Comparison of ENCODE assay signal across 8 cellular contexts in genomic region chr7:144027070-144027469, GRCh38. TPM values are rescaled to one million over a fixed set of nuclear protein-coding genes. Genes with fewer than 3 reads are reported as not detected.
DNase-seq lines count a peak whose midpoint lies in the region; ATAC-seq, FAIRE-seq and TF ChIP-seq lines count a peak whose summit lies in the region.

No MANE protein-coding gene starts in this region.

- no peak overlapping the region for H3K4me3 Mint-ChIP-seq in activated CD4-positive, alpha-beta T cell treated with anti-CD3 and anti-CD28 coated beads, Interleukin-2, amount 10 ng/mL, durations not matched to agents 24 days and 14 days

- FAIRE-seq in HTR-8/SVneo (lab: Jason Lieb, UNC) = no peak
- peak; percentile 39 for FAIRE-seq in HepG2 (lab: Jason Lieb, UNC)

- no peak overlapping the region for H3K27ac Mint-ChIP-seq in activated CD4-positive, alpha-beta T cell treated with anti-CD3 and anti-CD28 coated beads, Interleukin-2, amount 10 ng/mL, durations not matched to agents 24 days and 14 days

- 0 out of 2 replicates have a peak, but pooled peaks have one; percentile 45 for TF ChIP-seq RAD21 in HepG2 (CRISPR knock-in tag; IDR thresholded peaks at IDR 0.05)

- no peak overlapping the region for H3K27ac ChIP-seq in AG04450 (ENCODE audit: low read depth, low read length)
- no peak overlapping the region for H3K27ac ChIP-seq in body of pancreas
- H3K27ac ChIP-seq in HepG2 (ENCODE audit: extremely low read length, insufficient read depth, low read length) = no peak overlapping the region

- no peak overlapping the region for H3K4me2 ChIP-seq in HepG2 (ENCODE audit: low read depth, low read length)

- H3K79me2 ChIP-seq in HepG2 (ENCODE audit: insufficient read depth, low read length) = no peaks in the 10 kb centered on the region

- peaks cover 6% of the 10 kb centered on the region for H3K27me3 Mint-ChIP-seq in activated CD4-positive, alpha-beta T cell treated with anti-CD3 and anti-CD28 coated beads, Interleukin-2, amount 10 ng/mL, durations not matched to agents 24 days and 14 days

- H3K4me1 Mint-ChIP-seq in activated CD4-positive, alpha-beta T cell treated with anti-CD3 and anti-CD28 coated beads, Interleukin-2, amount 10 ng/mL, durations not matched to agents 24 days and 14 days = peaks cover 2% of the 10 kb centered on the region

- H3K4me1 ChIP-seq in body of pancreas (no peaks in the 10 kb centered on the region), HepG2 (ENCODE audit: insufficient read depth, low read length) (no peaks in the 10 kb centered on the region)

- H3K27me3 ChIP-seq in AG04450 (ENCODE audit: control insufficient read depth, insufficient read depth, low read length) = no peaks in the 10 kb centered on the region
- H3K27me3 ChIP-seq in body of pancreas = no peaks in the 10 kb centered on the region
- H3K27me3 ChIP-seq in HepG2 (ENCODE audit: control insufficient read depth in 1 of 2, insufficient read depth in 2 of 2, low read length in 2 of 2) = no peaks in the 10 kb centered on the region

- CTCF ChIA-PET in AG04450 (lab: Charles Lee) = interaction anchor here (1.0 to 2.6 kb wide), 5 partner anchors 11 to 294 kb away, joined by 4 to 20 read pairs (median 8); partner anchors contain the start of gene TCAF1
- CTCF ChIA-PET in HepG2 (lab: Yijun Ruan, JAX; ENCODE audit: low intra/inter-chr PET ratio, low total read pairs) = interaction anchor here (1.1 kb wide), 1 partner anchor 125 kb away, joined by 4 read pairs; the partner anchor contains the start of gene TCAF1
- CTCF ChIA-PET in HEK293T (lab: Yijun Ruan, JAX) = interaction anchor here (1.1 kb wide), 1 partner anchor 287 kb away, joined by 4 read pairs; no protein-coding TSS in a partner anchor

- TF ChIP-seq CTCF in AG04450 (IDR thresholded peaks at IDR 0.05; ENCODE audit: low read depth, low read length) = peak; percentile 57
- peak in 6 of 7 experiments; percentile 25 to 65 (median 54) for TF ChIP-seq CTCF in body of pancreas (IDR thresholded peaks at IDR 0.05)
- TF ChIP-seq CTCF in HepG2 (CRISPR knock-in tag; IDR thresholded peaks at IDR 0.05) = peak; percentile 54

- in situ Hi-C loops in HepG2 (cut with HindIII; ENCODE audit: extremely low pct_ligation_motif_present, low pct_unique_long_range_greater_than_20kb) = no loop called here

- H3K36me3 ChIP-seq in body of pancreas (replicated peaks in 1 of 2; ENCODE audit: insufficient read depth in 1 of 2, low read depth in 2 of 2) = no peaks in the 10 kb centered on the region
- H3K36me3 ChIP-seq in HepG2 (replicated peaks in 1 of 2; ENCODE audit: control insufficient read depth in 1 of 2, insufficient read depth in 2 of 2, low read length in 2 of 2) = no peaks in the 10 kb centered on the region

- H3K4me3 ChIP-seq in AG04450 (ENCODE audit: low read depth, low read length) (no peak overlapping the region), body of pancreas (no peak overlapping the region), HepG2 (replicated peaks in 1 of 3; ENCODE audit: insufficient read depth in 1 of 3, low read depth in 2 of 3, low read length in 3 of 3) (no peak overlapping the region)

- H3K9me3 Mint-ChIP-seq in activated CD4-positive, alpha-beta T cell treated with anti-CD3 and anti-CD28 coated beads, Interleukin-2, amount 10 ng/mL, durations not matched to agents 24 days and 14 days = no peaks in the 10 kb centered on the region

- DNase-seq in AG04450 (ENCODE audit: low read depth, low spot score) (no peak), HTR-8/SVneo (ENCODE audit: insufficient read length, low spot score) (peak; percentile 5), body of pancreas (no peak), HepG2 (ENCODE audit: low spot score) (peak; percentile 9), RPMI8226 (no peak), HEK293T (ENCODE audit: extremely low spot score) (no peak)
- DNase-seq in stimulated activated CD4-positive, alpha-beta T cell treated with anti-CD3 and anti-CD28 coated beads, Interleukin-4, amount 100 ng/mL, for 24 hours = no peak
- no peak for DNase-seq in activated CD4-positive, alpha-beta T cell treated with anti-CD3 and anti-CD28 coated beads, Interleukin-2, amount 10 ng/mL, durations not matched to agents 24 days and 14 days

- no TSS peak for BruUV-seq in HepG2 (replicated peaks; lab: Mats Ljungman, UMichigan)

- no peaks in the 10 kb centered on the region for H4K20me1 ChIP-seq in HepG2 (ENCODE audit: insufficient read depth, low read length)

- intact Hi-C loops in body of pancreas (cut with DNase I) = no loop called here
- intact Hi-C loops in HepG2 (cut with micrococcal nuclease; ENCODE audit: unreplicated experiment) = no loop called here
- intact Hi-C loops in activated CD4-positive, alpha-beta T cell treated with anti-CD3 and anti-CD28 coated beads, Interleukin-2, amount 10 ng/mL, durations not matched to agents 24 days and 14 days (cut with micrococcal nuclease) = loop anchor here (10.0 kb wide), 1 partner anchor 122 kb away; the partner anchor contains the start of gene TCAF1

- WGBS in body of pancreas, 2 donors = 2 to 4% methylated on average over 3 of the region's 3 CpGs
- 0% methylated on average over 3 of the region's 3 CpGs for WGBS in HepG2 (ENCODE audit: low lambda C conversion rate)

- TF ChIP-seq EP300 in HepG2 (IDR thresholded peaks at IDR 0.05; ENCODE audit: low read depth in 2 of 2, low read length in 2 of 2) = no peak
- TF ChIP-seq EP300 in HepG2 (CRISPR knock-in tag; IDR thresholded peaks at IDR 0.05; ENCODE audit: borderline replicate concordance) = no peak

- POLR2A ChIA-PET in AG04450 (lab: Yijun Ruan, JAX) = no interaction called here
- POLR2A ChIA-PET in HepG2 (lab: Yijun Ruan, JAX) = no interaction called here
- POLR2A ChIA-PET in HEK293T (lab: Yijun Ruan, JAX) = no interaction called here

- H3K36me3 Mint-ChIP-seq in activated CD4-positive, alpha-beta T cell treated with anti-CD3 and anti-CD28 coated beads, Interleukin-2, amount 10 ng/mL, durations not matched to agents 24 days and 14 days (ENCODE audit: low read depth) = no peaks in the 10 kb centered on the region

- no peak overlapping the region for H2AFZ ChIP-seq in HepG2 (ENCODE audit: low read length)

- H3K9me3 ChIP-seq in AG04450 (ENCODE audit: control insufficient read depth, insufficient read depth, low read length) (no peaks in the 10 kb centered on the region), body of pancreas (no peaks in the 10 kb centered on the region), HepG2 (ENCODE audit: low read length) (no peaks in the 10 kb centered on the region)

- H3K9ac ChIP-seq in HepG2 (ENCODE audit: insufficient read depth, low read depth, low read length) = no peak overlapping the region

- no peak for TF ChIP-seq POLR2A in body of pancreas (IDR thresholded peaks at IDR 0.05)
- no peak for TF ChIP-seq POLR2A in HepG2 (IDR thresholded peaks at IDR 0.05; ENCODE audit: insufficient read depth in 1 of 2, low read depth in 2 of 2, low read length in 2 of 2)

- no peak for ATAC-seq in body of pancreas
- peak; percentile 37; the same call in 1 of the 3 replicates for ATAC-seq in HepG2

RNA-seq across cellular contexts. Expression of gene OR2A5, which starts 21.7 kb away (rescaled TPM):
- polyA plus RNA-seq in AG04450 (2011; rRNA removed) = not detected in 2 replicates
- not detected in 2 replicates for polyA minus RNA-seq in AG04450 (2011; rRNA and poly(A)+ RNA removed)
- not detected for total RNA-seq in body of pancreas
- not detected in 2 replicates for total RNA-seq in HepG2 (2016; rRNA removed; fragmentation: Illumina TruSeq; extraction: Trizol)
- total RNA-seq in HepG2 (2016; cell fraction: cytosol; rRNA removed; fragmentation: Illumina TruSeq; extraction: Trizol; ENCODE audit: low read depth) = not detected in 2 replicates
- not detected in 2 replicates for total RNA-seq in HepG2 (2016; cell fraction: insoluble cytoplasmic fraction; rRNA removed; fragmentation: Illumina TruSeq; extraction: Trizol)
- not detected in 2 replicates for total RNA-seq in HepG2 (2016; cell fraction: membrane; rRNA removed; fragmentation: Illumina TruSeq; extraction: Trizol)
- total RNA-seq in HepG2 (2016; cell fraction: nucleus; rRNA removed; fragmentation: Illumina TruSeq; extraction: Trizol) = 0.06 TPM in 1 of 2 replicates, not detected in the other
- not detected in 2 replicates for polyA plus RNA-seq in HepG2 (2011; rRNA removed)
- polyA plus RNA-seq in HepG2 (2011; cell fraction: cytosol; rRNA removed) = not detected in 2 replicates
- 0.05 TPM in 1 of 2 replicates, not detected in the other for polyA plus RNA-seq in HepG2 (2011; cell fraction: nucleus; rRNA removed)
- polyA plus RNA-seq in HepG2 (2012) = 0.05 TPM in 1 of 2 replicates, not detected in the other
- polyA plus RNA-seq in HepG2 (2016; cell fraction: cytosol; fragmentation: Illumina TruSeq; extraction: Trizol; ENCODE audit: low read depth) = not detected in 2 replicates
- not detected in 2 replicates for polyA plus RNA-seq in HepG2 (2016; cell fraction: insoluble cytoplasmic fraction; fragmentation: Illumina TruSeq; extraction: Trizol; ENCODE audit: low read depth)
- not detected in 2 replicates for polyA plus RNA-seq in HepG2 (2016; cell fraction: membrane; fragmentation: Illumina TruSeq; extraction: Trizol; ENCODE audit: low read depth)
- not detected in 2 replicates for polyA plus RNA-seq in HepG2 (2016; cell fraction: nucleus; fragmentation: Illumina TruSeq; extraction: Trizol; ENCODE audit: insufficient read depth, low read depth)
- not detected in 2 replicates for polyA minus RNA-seq in HepG2 (2011; rRNA and poly(A)+ RNA removed; ENCODE audit: low replicate concordance)
- polyA minus RNA-seq in HepG2 (2011; cell fraction: cytosol; rRNA and poly(A)+ RNA removed) = not detected in 2 replicates
- 0.12 and 0.13 TPM in 2 replicates for polyA minus RNA-seq in HepG2 (2011; cell fraction: nucleus; rRNA and poly(A)+ RNA removed)
- not detected in 2 replicates for total RNA-seq in activated CD4-positive, alpha-beta T cell treated with anti-CD3 and anti-CD28 coated beads, Interleukin-2, amount 10 ng/mL, durations not matched to agents 24 days and 14 days

RNA-seq across cellular contexts. Expression of gene OR6B1, which starts 26.9 kb away (rescaled TPM):
- polyA plus RNA-seq in AG04450 (2011; rRNA removed) (not detected in 2 replicates), HepG2 (2011; rRNA removed) (0.18 TPM in 2 replicates)
- not detected in 2 replicates for polyA minus RNA-seq in AG04450 (2011; rRNA and poly(A)+ RNA removed)
- total RNA-seq in body of pancreas (not detected), HepG2 (2016; rRNA removed; fragmentation: Illumina TruSeq; extraction: Trizol) (not detected in 2 replicates)
- total RNA-seq in HepG2 (2016; cell fraction: cytosol; rRNA removed; fragmentation: Illumina TruSeq; extraction: Trizol; ENCODE audit: low read depth) = not detected in 2 replicates
- 0.03 and 0.06 TPM in 2 replicates for total RNA-seq in HepG2 (2016; cell fraction: insoluble cytoplasmic fraction; rRNA removed; fragmentation: Illumina TruSeq; extraction: Trizol)
- not detected in 2 replicates for total RNA-seq in HepG2 (2016; cell fraction: membrane; rRNA removed; fragmentation: Illumina TruSeq; extraction: Trizol)
- 0.16 and 0.22 TPM in 2 replicates for total RNA-seq in HepG2 (2016; cell fraction: nucleus; rRNA removed; fragmentation: Illumina TruSeq; extraction: Trizol)
- 0.11 and 0.12 TPM in 2 replicates for polyA plus RNA-seq in HepG2 (2011; cell fraction: cytosol; rRNA removed)
- 0.71 and 0.73 TPM in 2 replicates for polyA plus RNA-seq in HepG2 (2011; cell fraction: nucleus; rRNA removed)
- 0.08 TPM in 1 of 2 replicates, not detected in the other for polyA plus RNA-seq in HepG2 (2012)
- not detected in 2 replicates for polyA plus RNA-seq in HepG2 (2016; cell fraction: cytosol; fragmentation: Illumina TruSeq; extraction: Trizol; ENCODE audit: low read depth)
- polyA plus RNA-seq in HepG2 (2016; cell fraction: insoluble cytoplasmic fraction; fragmentation: Illumina TruSeq; extraction: Trizol; ENCODE audit: low read depth) = 0.04 TPM in 1 of 2 replicates, not detected in the other
- polyA plus RNA-seq in HepG2 (2016; cell fraction: membrane; fragmentation: Illumina TruSeq; extraction: Trizol; ENCODE audit: low read depth) = not detected in 2 replicates
- polyA plus RNA-seq in HepG2 (2016; cell fraction: nucleus; fragmentation: Illumina TruSeq; extraction: Trizol; ENCODE audit: insufficient read depth, low read depth) = 0.33 TPM in 2 replicates
- polyA minus RNA-seq in HepG2 (2011; rRNA and poly(A)+ RNA removed; ENCODE audit: low replicate concordance) = 2.2 TPM in 1 of 2 replicates, not detected in the other
- not detected in 2 replicates for polyA minus RNA-seq in HepG2 (2011; cell fraction: cytosol; rRNA and poly(A)+ RNA removed)
- 1.0 and 1.2 TPM in 2 replicates for polyA minus RNA-seq in HepG2 (2011; cell fraction: nucleus; rRNA and poly(A)+ RNA removed)
- not detected in 2 replicates for total RNA-seq in activated CD4-positive, alpha-beta T cell treated with anti-CD3 and anti-CD28 coated beads, Interleukin-2, amount 10 ng/mL, durations not matched to agents 24 days and 14 days

RNA-seq across cellular contexts. Expression of gene OR2A25, which starts 42.5 kb away (rescaled TPM):
- not detected in 2 replicates for polyA plus RNA-seq in AG04450 (2011; rRNA removed)
- not detected in 2 replicates for polyA minus RNA-seq in AG04450 (2011; rRNA and poly(A)+ RNA removed)
- total RNA-seq in body of pancreas = not detected
- not detected in 2 replicates for total RNA-seq in HepG2 (2016; rRNA removed; fragmentation: Illumina TruSeq; extraction: Trizol)
- not detected in 2 replicates for total RNA-seq in HepG2 (2016; cell fraction: cytosol; rRNA removed; fragmentation: Illumina TruSeq; extraction: Trizol; ENCODE audit: low read depth)
- total RNA-seq in HepG2 (2016; cell fraction: insoluble cytoplasmic fraction; rRNA removed; fragmentation: Illumina TruSeq; extraction: Trizol) = not detected in 2 replicates
- not detected in 2 replicates for total RNA-seq in HepG2 (2016; cell fraction: membrane; rRNA removed; fragmentation: Illumina TruSeq; extraction: Trizol)
- total RNA-seq in HepG2 (2016; cell fraction: nucleus; rRNA removed; fragmentation: Illumina TruSeq; extraction: Trizol) = not detected in 2 replicates
- polyA plus RNA-seq in HepG2 (2011; rRNA removed) = 0.07 TPM in 1 of 2 replicates, not detected in the other
- not detected in 2 replicates for polyA plus RNA-seq in HepG2 (2011; cell fraction: cytosol; rRNA removed)
- not detected in 2 replicates for polyA plus RNA-seq in HepG2 (2011; cell fraction: nucleus; rRNA removed)
- not detected in 2 replicates for polyA plus RNA-seq in HepG2 (2012)
- polyA plus RNA-seq in HepG2 (2016; cell fraction: cytosol; fragmentation: Illumina TruSeq; extraction: Trizol; ENCODE audit: low read depth) = not detected in 2 replicates
- not detected in 2 replicates for polyA plus RNA-seq in HepG2 (2016; cell fraction: insoluble cytoplasmic fraction; fragmentation: Illumina TruSeq; extraction: Trizol; ENCODE audit: low read depth)
- polyA plus RNA-seq in HepG2 (2016; cell fraction: membrane; fragmentation: Illumina TruSeq; extraction: Trizol; ENCODE audit: low read depth) = not detected in 2 replicates
- not detected in 2 replicates for polyA plus RNA-seq in HepG2 (2016; cell fraction: nucleus; fragmentation: Illumina TruSeq; extraction: Trizol; ENCODE audit: insufficient read depth, low read depth)
- 0.40 TPM in 1 of 2 replicates, not detected in the other for polyA minus RNA-seq in HepG2 (2011; rRNA and poly(A)+ RNA removed; ENCODE audit: low replicate concordance)
- polyA minus RNA-seq in HepG2 (2011; cell fraction: cytosol; rRNA and poly(A)+ RNA removed) = not detected in 2 replicates
- polyA minus RNA-seq in HepG2 (2011; cell fraction: nucleus; rRNA and poly(A)+ RNA removed) = not detected in 2 replicates
- total RNA-seq in activated CD4-positive, alpha-beta T cell treated with anti-CD3 and anti-CD28 coated beads, Interleukin-2, amount 10 ng/mL, durations not matched to agents 24 days and 14 days = not detected in 2 replicates

RNA-seq across cellular contexts. Expression of gene OR2A12, which starts 59.0 kb away (rescaled TPM):
- polyA plus RNA-seq in AG04450 (2011; rRNA removed) = not detected in 2 replicates
- polyA minus RNA-seq in AG04450 (2011; rRNA and poly(A)+ RNA removed) = not detected in 2 replicates
- not detected for total RNA-seq in body of pancreas
- total RNA-seq in HepG2 (2016; rRNA removed; fragmentation: Illumina TruSeq; extraction: Trizol) = not detected in 2 replicates
- not detected in 2 replicates for total RNA-seq in HepG2 (2016; cell fraction: cytosol; rRNA removed; fragmentation: Illumina TruSeq; extraction: Trizol; ENCODE audit: low read depth)
- not detected in 2 replicates for total RNA-seq in HepG2 (2016; cell fraction: insoluble cytoplasmic fraction; rRNA removed; fragmentation: Illumina TruSeq; extraction: Trizol)
- total RNA-seq in HepG2 (2016; cell fraction: membrane; rRNA removed; fragmentation: Illumina TruSeq; extraction: Trizol) = not detected in 2 replicates
- not detected in 2 replicates for total RNA-seq in HepG2 (2016; cell fraction: nucleus; rRNA removed; fragmentation: Illumina TruSeq; extraction: Trizol)
- 0.18 TPM in 1 of 2 replicates, not detected in the other for polyA plus RNA-seq in HepG2 (2011; rRNA removed)
- 0.04 TPM in 1 of 2 replicates, not detected in the other for polyA plus RNA-seq in HepG2 (2011; cell fraction: cytosol; rRNA removed)
- not detected in 2 replicates for polyA plus RNA-seq in HepG2 (2011; cell fraction: nucleus; rRNA removed)
- polyA plus RNA-seq in HepG2 (2012) = not detected in 2 replicates
- not detected in 2 replicates for polyA plus RNA-seq in HepG2 (2016; cell fraction: cytosol; fragmentation: Illumina TruSeq; extraction: Trizol; ENCODE audit: low read depth)
- not detected in 2 replicates for polyA plus RNA-seq in HepG2 (2016; cell fraction: insoluble cytoplasmic fraction; fragmentation: Illumina TruSeq; extraction: Trizol; ENCODE audit: low read depth)
- not detected in 2 replicates for polyA plus RNA-seq in HepG2 (2016; cell fraction: membrane; fragmentation: Illumina TruSeq; extraction: Trizol; ENCODE audit: low read depth)
- polyA plus RNA-seq in HepG2 (2016; cell fraction: nucleus; fragmentation: Illumina TruSeq; extraction: Trizol; ENCODE audit: insufficient read depth, low read depth) = not detected in 2 replicates
- not detected in 2 replicates for polyA minus RNA-seq in HepG2 (2011; rRNA and poly(A)+ RNA removed; ENCODE audit: low replicate concordance)
- polyA minus RNA-seq in HepG2 (2011; cell fraction: cytosol; rRNA and poly(A)+ RNA removed) = not detected in 2 replicates
- not detected in 2 replicates for polyA minus RNA-seq in HepG2 (2011; cell fraction: nucleus; rRNA and poly(A)+ RNA removed)
- total RNA-seq in activated CD4-positive, alpha-beta T cell treated with anti-CD3 and anti-CD28 coated beads, Interleukin-2, amount 10 ng/mL, durations not matched to agents 24 days and 14 days = not detected in 2 replicates

Comparison
In these comparisons a context has a peak if more than half of its experiments do, and no peak if none do; other contexts are left out.
1. DNase-seq: peak in HTR-8/SVneo (single experiment) and HepG2 (single experiment); none in AG04450 (single experiment), body of pancreas (0 of 4), RPMI8226 (single experiment), stimulated activated CD4-positive, alpha-beta T cell treated with anti-CD3 and anti-CD28 coated beads, Interleukin-4, amount 100 ng/mL, for 24 hours (single experiment), HEK293T (single experiment) and activated CD4-positive, alpha-beta T cell treated with anti-CD3 and anti-CD28 coated beads, Interleukin-2, amount 10 ng/mL, durations not matched to agents 24 days and 14 days (single experiment).
2. Peak in every context shown above with its lines, with median percentiles within 50 percentile points of each other: CTCF ChIP-seq.